Comparison of ENCODE assay signal across 15 cellular contexts in the genomic region with DNA sequence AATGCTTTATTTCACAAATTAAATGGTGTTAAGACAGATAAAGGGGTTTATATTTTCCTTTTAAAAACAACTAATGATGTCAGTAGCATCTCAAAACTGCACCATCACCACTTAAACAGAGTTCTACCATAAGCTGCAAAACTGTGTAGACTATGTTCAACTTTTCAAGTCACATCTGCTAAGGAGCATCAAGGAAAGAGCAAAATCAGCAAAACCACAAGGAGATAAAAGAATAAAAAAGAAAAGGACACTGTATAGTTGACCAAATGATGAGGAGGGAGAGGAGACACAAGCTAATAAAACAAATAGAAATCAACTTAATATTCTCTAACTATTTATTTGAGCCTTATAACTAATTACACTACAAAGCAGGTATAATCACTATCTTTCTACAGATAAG. TPM values are rescaled to one million over a fixed set of nuclear protein-coding genes. Genes with fewer than 3 reads are reported as not detected.
DNase-seq lines count a peak whose midpoint lies in the region; ATAC-seq, FAIRE-seq and TF ChIP-seq lines count a peak whose summit lies in the region.
"Had no signal": no experiment of that assay in that cellular context is flagged by ENCODE, and none has a peak within 500 bp of the region (broad histone marks: within the 10 kb centered on the region; RNA-seq: fewer than 3 reads in every experiment).

No MANE protein-coding gene starts in this region.

- H3K56ac ChIP-seq in H1 (replicated peaks; ENCODE audit: insufficient read length, low read depth, low read length) = peak overlapping the region; percentile 12

- H3K36me3 ChIP-seq in BLaER1 (peaks cover 74% of the 10 kb centered on the region), H1 (ENCODE audit: control insufficient read depth in 2 of 4, insufficient read depth in 4 of 4, low read length in 3 of 4) (peaks cover 3 to 62% (median 18%) of the 10 kb centered on the region in 4 experiments; a peak in 6 of 8 replicates)

- H3K27me3 ChIP-seq in BLaER1 = no peaks in the 10 kb centered on the region
- no peaks in the 10 kb centered on the region for H3K27me3 ChIP-seq in H1 (replicated peaks in 1 of 4; ENCODE audit: control insufficient read depth in 3 of 4, extremely low read depth in 1 of 4, insufficient read depth in 3 of 4, low read length in 3 of 4)

- no peak overlapping the region for H4K91ac ChIP-seq in H1 (replicated peaks; ENCODE audit: insufficient read length, low read length)

- TF ChIP-seq RAD21 in H1 (IDR thresholded peaks at IDR 0.05 in 1 of 2, conservative IDR thresholded peaks at IDR 0.05 in 1 of 2; ENCODE audit: low read depth in 2 of 2, low read length in 2 of 2) = no peak

- no peak overlapping the region for H4K8ac ChIP-seq in H1 (ENCODE audit: extremely low read depth, insufficient read depth, low read length)

- H2AK5ac ChIP-seq in H1 (ENCODE audit: low read depth, low read length) = no peak overlapping the region

- H3K4me1 Mint-ChIP-seq in activated CD4-positive, alpha-beta T cell treated with anti-CD3 and anti-CD28 coated beads for 36 hours = peaks cover 31% of the 10 kb centered on the region
- peaks cover 12% of the 10 kb centered on the region for H3K4me1 Mint-ChIP-seq in chondrocyte (ENCODE audit: low read depth)

- no peak overlapping the region for H3K14ac ChIP-seq in H1 (ENCODE audit: insufficient read length)

- no peaks in the 10 kb centered on the region for H3K79me1 ChIP-seq in H1 (ENCODE audit: low read depth, low read length)

- H4K5ac ChIP-seq in H1 (ENCODE audit: insufficient read length, low read depth, low read length) = no peak overlapping the region

- no peaks in the 10 kb centered on the region for H3K9me3 ChIP-seq in BLaER1
- 0 out of 4 replicates have a peak, but pooled peaks cover 2 to 3% of the 10 kb centered on the region in 2 experiments for H3K9me3 ChIP-seq in H1 (ENCODE audit: insufficient read depth in 2 of 2, low read depth in 1 of 2, low read length in 1 of 2)

- H3K4me1 ChIP-seq in BLaER1 = peaks cover 18% of the 10 kb centered on the region
- H3K4me1 ChIP-seq in H1 (replicated peaks in 1 of 4; ENCODE audit: control insufficient read depth in 3 of 4, insufficient read depth in 4 of 4, low read length in 3 of 4) = no peaks in the 10 kb centered on the region

- H3K4ac ChIP-seq in H1 (replicated peaks; ENCODE audit: insufficient read length, low read depth, low read length) = no peak overlapping the region

- H2BK5ac ChIP-seq in H1 (ENCODE audit: low read depth, low read length) = no peak overlapping the region

- no peak overlapping the region for H3K4me3 Mint-ChIP-seq in activated CD4-positive, alpha-beta T cell treated with anti-CD3 and anti-CD28 coated beads for 36 hours
- no peak overlapping the region for H3K4me3 Mint-ChIP-seq in chondrocyte (ENCODE audit: unreplicated experiment)
- H3K4me3 Mint-ChIP-seq: CD4-positive, alpha-beta T cell had no signal

- no peaks in the 10 kb centered on the region for H3K9me3 Mint-ChIP-seq in activated CD4-positive, alpha-beta T cell treated with anti-CD3 and anti-CD28 coated beads for 36 hours (ENCODE audit: low read depth)
- H3K9me3 Mint-ChIP-seq in chondrocyte (ENCODE audit: low read depth) = no peaks in the 10 kb centered on the region
- H3K9me3 Mint-ChIP-seq: CD4-positive, alpha-beta T cell had no signal

- peak; percentile 33 for FAIRE-seq in H54 (lab: Jason Lieb, UNC)
- FAIRE-seq in H1 (lab: Jason Lieb, UNC) = no peak

- H2BK120ac ChIP-seq in H1 (replicated peaks; ENCODE audit: low read depth, low read length) = no peak overlapping the region

- H3K23ac ChIP-seq in H1 (ENCODE audit: insufficient read length) = no peak overlapping the region

- intact Hi-C loops in activated CD4-positive, alpha-beta T cell treated with anti-CD3 and anti-CD28 coated beads for 36 hours (cut with DNase I, micrococcal nuclease) = no loop called here

- peak overlapping the region; percentile 35; the same call in 1 of the 2 replicates for H3K4me2 ChIP-seq in BLaER1
- no peak overlapping the region for H3K4me2 ChIP-seq in H1 (ENCODE audit: insufficient read depth in 1 of 2, low read depth in 2 of 2, low read length in 2 of 2)

- CTCF ChIA-PET in activated CD4-positive, alpha-beta T cell treated with anti-CD3 and anti-CD28 coated beads for 36 hours (lab: Charles Lee) = interaction anchor here (0.5 to 1.0 kb wide), 3 partner anchors 28 to 1402 kb away, joined by 3 to 4 read pairs (median 3); no protein-coding TSS in a partner anchor
- CTCF ChIA-PET in H1 (lab: Charles Lee; ENCODE audit: partially characterized antibody) = interaction anchor here (1.2 to 1.3 kb wide), 2 partner anchors 10 to 33 kb away, joined by 3 read pairs; no protein-coding TSS in a partner anchor

- H3K27ac Mint-ChIP-seq in activated CD4-positive, alpha-beta T cell treated with anti-CD3 and anti-CD28 coated beads for 36 hours = peak overlapping the region; percentile 8
- no peak overlapping the region for H3K27ac Mint-ChIP-seq in chondrocyte (ENCODE audit: unreplicated experiment)
- H3K27ac Mint-ChIP-seq: CD4-positive, alpha-beta T cell had no signal

- peaks cover 0 to 57% of the 10 kb centered on the region in 2 experiments; a peak in 2 of 4 replicates for H3K79me2 ChIP-seq in H1 (ENCODE audit: control insufficient read depth in 1 of 2, insufficient read depth in 2 of 2, low read length in 2 of 2)

- H3K4me3 ChIP-seq in BLaER1 = no peak overlapping the region
- H3K4me3 ChIP-seq in H1 (ENCODE audit: extremely low read depth in 1 of 4, insufficient read depth in 2 of 4, low read depth in 3 of 4, low read length in 4 of 4) = no peak overlapping the region

- TF ChIP-seq CTCF in H1 (IDR thresholded peaks at IDR 0.05; ENCODE audit: control extremely low read depth in 1 of 3, insufficient read depth in 1 of 3, low read depth in 1 of 3, low read length in 3 of 3) (no peak), chondrocyte (IDR thresholded peaks at IDR 0.05) (no peak)

- no peak for ATAC-seq in activated CD4-positive, alpha-beta T cell treated with anti-CD3 and anti-CD28 coated beads for 36 hours
- ATAC-seq: HCT116 had no signal

- H3K18ac ChIP-seq in H1 (ENCODE audit: extremely low read depth, low read length) = no peak overlapping the region

- POLR2A ChIA-PET in activated CD4-positive, alpha-beta T cell treated with anti-CD3 and anti-CD28 coated beads for 36 hours (lab: Charles Lee) = no interaction called here
- POLR2A ChIA-PET in H1 (lab: Charles Lee; ENCODE audit: partially characterized antibody) = no interaction called here

- H2BK12ac ChIP-seq in H1 (ENCODE audit: low read depth, low read length) = no peak overlapping the region

- H4K20me1 ChIP-seq in BLaER1 (peaks cover 72% of the 10 kb centered on the region), H1 (replicated peaks in 1 of 2; ENCODE audit: control insufficient read depth in 1 of 2, insufficient read depth in 2 of 2, low read length in 2 of 2) (peaks cover 0 to 2% of the 10 kb centered on the region in 2 experiments)

- H3K27ac ChIP-seq in BLaER1 (no peak overlapping the region), H1 (ENCODE audit: low read depth, low read length) (no peak overlapping the region)

- DNase-seq in activated CD4-positive, alpha-beta T cell treated with anti-CD3 and anti-CD28 coated beads for 36 hours = no peak
- no peak for DNase-seq in activated CD4-positive, alpha-beta T cell treated with anti-CD3 and anti-CD28 coated beads, Interleukin-2, amount 50 U/mL, for 4 hours
- DNase-seq in H54 (ENCODE audit: insufficient read length, low spot score) (no peak), H1 (ENCODE audit: low read depth in 1 of 2, low spot score in 2 of 2) (no peak), chondrocyte (ENCODE audit: low spot score) (no peak), iPS-NIHi11 (ENCODE audit: low spot score) (no peak)
- DNase-seq: 8988T; AML-193; C1 segment of cervical spinal cord; CD4-positive, alpha-beta T cell; DMS79; IMR-90; KG1 had no signal

- no peaks in the 10 kb centered on the region for H3K27me3 Mint-ChIP-seq in activated CD4-positive, alpha-beta T cell treated with anti-CD3 and anti-CD28 coated beads for 36 hours
- no peaks in the 10 kb centered on the region for H3K27me3 Mint-ChIP-seq in chondrocyte (ENCODE audit: low read depth)
- H3K27me3 Mint-ChIP-seq: CD4-positive, alpha-beta T cell had no signal

- H3K9ac ChIP-seq in BLaER1 = no peak overlapping the region
- H3K9ac ChIP-seq in H1 (replicated peaks in 1 of 4; ENCODE audit: extremely low read depth in 1 of 4, low read depth in 3 of 4, low read length in 3 of 4) = no peak overlapping the region

- H2BK20ac ChIP-seq in H1 (ENCODE audit: low read length) = no peak overlapping the region

- H2AFZ ChIP-seq in H1 (ENCODE audit: low read length) = no peak overlapping the region

- H3K36me3 Mint-ChIP-seq in activated CD4-positive, alpha-beta T cell treated with anti-CD3 and anti-CD28 coated beads for 36 hours (ENCODE audit: low read depth) = peaks cover 39% of the 10 kb centered on the region
- H3K36me3 Mint-ChIP-seq in chondrocyte (ENCODE audit: low read depth) = peaks cover 13% of the 10 kb centered on the region

- no peak for TF ChIP-seq EP300 in H1 (IDR thresholded peaks at IDR 0.05; ENCODE audit: borderline replicate concordance in 1 of 2, low read depth in 2 of 2, low read length in 2 of 2)

- H3K23me2 ChIP-seq in H1 (ENCODE audit: low read depth, low read length) = no peaks in the 10 kb centered on the region

- TF ChIP-seq POLR2A in H54 (IDR thresholded peaks at IDR 0.05; ENCODE audit: low read depth, low read length) (no peak), H1 (IDR thresholded peaks at IDR 0.05; ENCODE audit: control extremely low read depth in 1 of 2, low read depth in 2 of 2, low read length in 2 of 2) (no peak)

- H2BK15ac ChIP-seq in H1 (ENCODE audit: low read length) = no peak overlapping the region

RNA-seq across cellular contexts. Expression of a gene that starts 33.9 kb away (rescaled TPM):
- 100 to 1,000 TPM; 145 to 152 TPM for total RNA-seq in activated CD4-positive, alpha-beta T cell treated with anti-CD3 and anti-CD28 coated beads for 36 hours
- 163 and 176 TPM in 2 replicates for total RNA-seq in H1 (2021; fragmentation: NEBNext Ultra II Directional; extraction: Animal tissue kit (Norgen Biotek cat#: 25700))
- 85.5 and 93.6 TPM in 2 replicates for polyA plus RNA-seq in H1 (2011; rRNA removed)
- 115 TPM for polyA plus RNA-seq in H1 (2011; cell fraction: cytosol; rRNA removed)
- polyA plus RNA-seq in H1 (2011; cell fraction: nucleus; rRNA removed) = 382 TPM
- polyA plus RNA-seq in H1 (2012, experiment 1 of 2) = 106 to 142 TPM (median 124 TPM) in 4 replicates
- 9.6 TPM for polyA plus RNA-seq in H1 (2012, experiment 2 of 2)
- 393 TPM for polyA plus RNA-seq in H1 (2013, experiment 1 of 2)
- 382 TPM for polyA plus RNA-seq in H1 (2013, experiment 2 of 2)
- 633 and 692 TPM in 2 replicates for polyA minus RNA-seq in H1 (2011; rRNA and poly(A)+ RNA removed)
- polyA minus RNA-seq in H1 (2011; cell fraction: cytosol; rRNA and poly(A)+ RNA removed) = 125 TPM
- polyA minus RNA-seq in H1 (2011; cell fraction: nucleus; rRNA and poly(A)+ RNA removed) = 600 TPM
- total RNA-seq in chondrocyte = 62.5 to 69.7 TPM (median 67.6 TPM) in 3 replicates

RNA-seq across cellular contexts. Expression of a gene that starts 35.0 kb away (rescaled TPM):
- total RNA-seq in activated CD4-positive, alpha-beta T cell treated with anti-CD3 and anti-CD28 coated beads for 36 hours = 10 to 100 TPM; 21.8 to 36.8 TPM
- 39.8 and 47.3 TPM in 2 replicates for total RNA-seq in H1 (2021; fragmentation: NEBNext Ultra II Directional; extraction: Animal tissue kit (Norgen Biotek cat#: 25700))
- 84.4 and 92.9 TPM in 2 replicates for polyA plus RNA-seq in H1 (2011; rRNA removed)
- polyA plus RNA-seq in H1 (2011; cell fraction: cytosol; rRNA removed) = 94.1 TPM
- polyA plus RNA-seq in H1 (2011; cell fraction: nucleus; rRNA removed) = 19.3 TPM
- polyA plus RNA-seq in H1 (2012, experiment 1 of 2) = 19.4 to 33.7 TPM (median 22.2 TPM) in 4 replicates
- 22.9 TPM for polyA plus RNA-seq in H1 (2012, experiment 2 of 2)
- 31.0 TPM for polyA plus RNA-seq in H1 (2013, experiment 1 of 2)
- polyA plus RNA-seq in H1 (2013, experiment 2 of 2) = 33.0 TPM
- polyA minus RNA-seq in H1 (2011; rRNA and poly(A)+ RNA removed) = 26.1 and 32.8 TPM in 2 replicates
- 20.8 TPM for polyA minus RNA-seq in H1 (2011; cell fraction: cytosol; rRNA and poly(A)+ RNA removed)
- 31.6 TPM for polyA minus RNA-seq in H1 (2011; cell fraction: nucleus; rRNA and poly(A)+ RNA removed)
- 16.0 to 19.3 TPM (median 17.6 TPM) in 3 replicates for total RNA-seq in chondrocyte
